8 cellular contexts compared by ENCODE assay signal in genomic region chr9:131635912-131636311, GRCh38.
A peak's percentile ranks its signal among the peaks of the same experiment; 100 is the strongest.
DNase-seq lines count a peak whose midpoint lies in the region; TF ChIP-seq lines count a peak whose summit lies in the region.

No MANE protein-coding gene starts in this region.

- in situ Hi-C loops in transverse colon (cut with MboI; ENCODE audit: low pct_ligation_motif_present in 1 of 4, low pct_unique_long_range_greater_than_20kb in 1 of 4, low sequenced_read_pairs in 3 of 4) (no loop called here), G401 (cut with HindIII; ENCODE audit: low sequenced_read_pairs) (no loop called here)

- H3K36me3 ChIP-seq in colonic mucosa: no peaks in the 10 kb centered on the region
- peaks cover 13 to 18% of the 10 kb centered on the region in 2 donors for H3K36me3 ChIP-seq in muscle layer of duodenum (ENCODE audit: control insufficient read depth in 1 of 2, insufficient read depth in 2 of 2, low read length in 2 of 2)
- H3K36me3 ChIP-seq in transverse colon: no peaks in the 10 kb centered on the region

- CTCF ChIA-PET in activated naive CD4-positive, alpha-beta T cell treated with anti-CD3 and anti-CD28 coated beads for 36 hours (lab: Charles Lee): interaction anchor here (0.6 to 1.2 kb wide), 6 partner anchors 16 to 110 kb away, joined by 3 to 4 read pairs (median 3); no protein-coding TSS in a partner anchor

- no peaks in the 10 kb centered on the region for H3K9me3 Mint-ChIP-seq in activated naive CD4-positive, alpha-beta T cell treated with anti-CD3 and anti-CD28 coated beads for 36 hours

- TF ChIP-seq CTCF in colonic mucosa (IDR thresholded peaks at IDR 0.05) (no peak), transverse colon (IDR thresholded peaks at IDR 0.05) (no peak)

- no peak for DNase-seq in activated naive CD4-positive, alpha-beta T cell treated with anti-CD3 and anti-CD28 coated beads for 36 hours
- no peak for DNase-seq in activated naive CD4-positive, alpha-beta T cell (lab: John Stamatoyannopoulos, UW)
- no peak for DNase-seq in colonic mucosa
- DNase-seq in transverse colon: no peak
- no peak for DNase-seq in NCI-H2029 treated with DMSO at 0.1 percent for 48 hours (lab: John Stamatoyannopoulos, UW)
- no peak for DNase-seq in G401 (ENCODE audit: low spot score)
- no peak for DNase-seq in NCI-H345 (lab: John Stamatoyannopoulos, UW)

- no peak overlapping the region for H3K4me3 Mint-ChIP-seq in activated naive CD4-positive, alpha-beta T cell treated with anti-CD3 and anti-CD28 coated beads for 36 hours

- H3K4me1 ChIP-seq in colonic mucosa (peaks cover 20% of the 10 kb centered on the region), muscle layer of duodenum (ENCODE audit: control insufficient read depth in 1 of 2, insufficient read depth in 2 of 2, low read length in 2 of 2) (peaks cover 0 to 7% of the 10 kb centered on the region in 2 donors), transverse colon (peaks cover 13 to 41% (median 26%) of the 10 kb centered on the region in 4 donors)

- H3K27me3 ChIP-seq in colonic mucosa (no peaks in the 10 kb centered on the region), muscle layer of duodenum (ENCODE audit: low read depth, low read length) (no peaks in the 10 kb centered on the region), transverse colon (no peaks in the 10 kb centered on the region)

- TF ChIP-seq EP300 in transverse colon (IDR thresholded peaks at IDR 0.05; ENCODE audit: low read depth): no peak

- H3K27ac ChIP-seq in colonic mucosa: peak overlapping the region; percentile 89
- peak overlapping the region; percentile 56 for H3K27ac ChIP-seq in muscle layer of duodenum (ENCODE audit: low read length)
- peak overlapping the region; percentile 82 to 89 (median 83) for H3K27ac ChIP-seq in transverse colon

- intact Hi-C loops in activated naive CD4-positive, alpha-beta T cell treated with anti-CD3 and anti-CD28 coated beads for 36 hours (cut with micrococcal nuclease): loop anchor here (1.0 to 2.0 kb wide), 2 partner anchors 32 to 93 kb away; no protein-coding TSS in a partner anchor
- intact Hi-C loops in colonic mucosa (cut with DNase I) (no loop called here), transverse colon (cut with DNase I; ENCODE audit: low total_unique reads) (no loop called here)

- H3K27ac Mint-ChIP-seq in activated naive CD4-positive, alpha-beta T cell treated with anti-CD3 and anti-CD28 coated beads for 36 hours: peak overlapping the region; percentile 89

- TF ChIP-seq POLR2A in transverse colon (IDR thresholded peaks at IDR 0.05): no peak

- no peaks in the 10 kb centered on the region for H3K9me3 ChIP-seq in colonic mucosa
- H3K9me3 ChIP-seq in muscle layer of duodenum (ENCODE audit: control insufficient read depth in 1 of 2, low read length in 2 of 2): no peaks in the 10 kb centered on the region
- H3K9me3 ChIP-seq in transverse colon: no peaks in the 10 kb centered on the region

- WGBS in transverse colon (ENCODE audit: low coverage in 1 of 2), 2 donors: 33 to 60% methylated on average over 2 to 5 of the region's 5 CpGs

- H3K4me1 Mint-ChIP-seq in activated naive CD4-positive, alpha-beta T cell treated with anti-CD3 and anti-CD28 coated beads for 36 hours (ENCODE audit: low read depth): peaks cover 35% of the 10 kb centered on the region

- no peaks in the 10 kb centered on the region for H3K27me3 Mint-ChIP-seq in activated naive CD4-positive, alpha-beta T cell treated with anti-CD3 and anti-CD28 coated beads for 36 hours (ENCODE audit: low read depth)

- peak overlapping the region; percentile 49 to 78 for H3K9ac ChIP-seq in colonic mucosa (ENCODE audit: low read depth in 2 of 2, low read length in 2 of 2)

- peaks cover 17% of the 10 kb centered on the region for H3K36me3 Mint-ChIP-seq in activated naive CD4-positive, alpha-beta T cell treated with anti-CD3 and anti-CD28 coated beads for 36 hours (ENCODE audit: low read depth)

- H3K4me3 ChIP-seq in colonic mucosa (no peak overlapping the region), muscle layer of duodenum (ENCODE audit: low read depth in 1 of 2, low read length in 2 of 2) (no peak overlapping the region), transverse colon (no peak overlapping the region)
